In genomic region chr9:90822866-90823265, GRCh38 we compare ENCODE assay signal across 22 cellular contexts.
DNase-seq lines count a peak whose midpoint lies in the region; ATAC-seq and FAIRE-seq lines count a peak whose summit lies in the region.
"Had no signal": no experiment of that assay in that cellular context is flagged by ENCODE, and none has a peak within 500 bp of the region (broad histone marks: within the 10 kb centered on the region; RNA-seq: fewer than 3 reads in every experiment).

No MANE protein-coding gene starts in this region.

- H3K9me3 ChIP-seq in NT2/D1 (ENCODE audit: insufficient read depth, low read length) (peaks cover 50% of the 10 kb centered on the region), iPS-18c (ENCODE audit: control insufficient read depth, insufficient read depth, low read length) (peaks cover 2% of the 10 kb centered on the region)
- H3K9me3 ChIP-seq: Caco-2, SK-N-SH had no signal

- no peaks in the 10 kb centered on the region for H3K36me3 ChIP-seq in NT2/D1 (ENCODE audit: insufficient read depth, insufficient read length, low read length)

- no peaks in the 10 kb centered on the region for H3K4me1 Mint-ChIP-seq in effector memory CD8-positive, alpha-beta T cell (ENCODE audit: low read depth in 2 of 2)
- H3K4me1 Mint-ChIP-seq: CD4-positive, alpha-beta memory T cell had no signal

- H3K4me3 Mint-ChIP-seq in effector memory CD8-positive, alpha-beta T cell = no peak overlapping the region
- H3K4me3 Mint-ChIP-seq: CD4-positive, alpha-beta memory T cell had no signal

- H3K36me3 Mint-ChIP-seq in effector memory CD8-positive, alpha-beta T cell (ENCODE audit: insufficient read depth) = peaks cover 5% of the 10 kb centered on the region
- H3K36me3 Mint-ChIP-seq: CD4-positive, alpha-beta memory T cell had no signal

- H3K27me3 Mint-ChIP-seq in effector memory CD8-positive, alpha-beta T cell = peaks cover 42 to 58% of the 10 kb centered on the region in 2 donors

- DNase-seq in GM18507 (ENCODE audit: extremely low spot score, insufficient read length, low read depth) (no peak), NT2/D1 (ENCODE audit: low read depth, low spot score) (peak; percentile 74), DMS 273 (lab: John Stamatoyannopoulos, UW; ENCODE audit: unreplicated experiment) (no peak)
- no peak for DNase-seq in effector memory CD8-positive, alpha-beta T cell
- DNase-seq: Caco-2; CD4-positive, alpha-beta memory T cell; DND-41; NCI-H1105; NCI-H146; NCI-H2029; NCI-H226; NCI-H510A treated with DMSO at 0.1 percent for 48 hours; NCI-H748 treated with DMSO at 0.1 percent for 48 hours; SIG-M5; SK-N-SH had no signal

- no peak for ATAC-seq in effector memory CD8-positive, alpha-beta T cell (replicated peaks)
- ATAC-seq in HG02759 (IDR thresholded peaks at IDR 0.05; ENCODE audit: unreplicated experiment) (no peak), HG02884 (IDR thresholded peaks at IDR 0.05; ENCODE audit: unreplicated experiment) (no peak)
- ATAC-seq: HCT116, HepG2, K562, Panc1 had no signal

- no peak overlapping the region for H3K4me3 ChIP-seq in NT2/D1 (ENCODE audit: insufficient read length, low read depth)
- 0 out of 2 replicates have a peak overlapping the region, but pooled peaks have one; percentile 20 for H3K4me3 ChIP-seq in iPS-18c (ENCODE audit: insufficient read depth, low read depth, low read length)
- H3K4me3 ChIP-seq: K562 had no signal

- H3K9me3 Mint-ChIP-seq in effector memory CD8-positive, alpha-beta T cell = peaks cover 0 to 2% of the 10 kb centered on the region in 2 donors

- peak; percentile 49 for FAIRE-seq in GM18507 (lab: Jason Lieb, UNC)
- FAIRE-seq: HepG2, K562 had no signal

- no peak overlapping the region for H3K27ac Mint-ChIP-seq in effector memory CD8-positive, alpha-beta T cell
- H3K27ac Mint-ChIP-seq: CD4-positive, alpha-beta memory T cell had no signal

- peaks cover 2% of the 10 kb centered on the region for H3K4me1 ChIP-seq in NT2/D1 (ENCODE audit: insufficient read depth, insufficient read length)
- H3K4me1 ChIP-seq: Caco-2 had no signal

- no peaks in the 10 kb centered on the region for H3K27me3 ChIP-seq in NT2/D1 (ENCODE audit: insufficient read depth, insufficient read length)

- H3K9ac ChIP-seq in NT2/D1 (ENCODE audit: insufficient read length, low read depth) = no peak overlapping the region
- H3K9ac ChIP-seq: SK-N-SH had no signal
